15 cellular contexts compared by ENCODE assay signal in the genomic region with DNA sequence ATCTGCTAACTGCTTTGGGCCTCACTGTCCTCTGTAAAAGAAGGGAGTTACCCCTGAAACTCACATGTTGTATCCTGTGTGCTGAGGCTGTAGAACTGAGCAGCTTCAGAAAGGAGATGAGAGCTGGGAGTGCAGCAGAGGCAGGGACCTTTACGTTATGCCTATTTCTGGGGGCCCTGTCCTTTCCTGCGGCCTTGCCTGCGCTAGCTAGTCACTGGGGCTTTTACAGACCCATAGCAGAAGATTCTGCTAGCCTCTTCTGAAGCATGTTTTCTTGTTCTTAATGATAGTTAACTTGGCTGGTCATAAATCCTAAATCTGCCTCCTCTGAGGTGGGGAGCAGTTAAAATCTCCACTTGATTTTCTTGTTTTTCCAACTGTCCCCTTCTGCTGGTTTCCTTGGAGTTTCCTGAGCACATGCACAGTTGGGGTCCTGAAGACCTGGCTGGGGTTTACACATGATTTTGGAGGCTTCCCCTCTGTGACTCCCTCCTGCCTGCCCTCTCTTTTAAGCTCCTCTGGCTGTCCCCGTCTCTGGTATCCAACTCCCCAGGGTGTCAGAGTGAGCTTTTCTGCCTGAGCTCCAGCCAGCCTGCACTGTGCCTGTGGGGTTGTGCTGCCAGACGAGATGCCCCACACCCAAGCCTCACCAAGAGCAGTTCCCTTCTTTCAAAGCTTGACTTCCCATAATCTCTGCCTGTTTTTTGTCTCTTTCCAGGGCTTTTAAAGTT.
DNase-seq lines count a peak whose midpoint lies in the region; ATAC-seq, FAIRE-seq and TF ChIP-seq lines count a peak whose summit lies in the region.
"Had no signal": no experiment of that assay in that cellular context is flagged by ENCODE, and none has a peak within 500 bp of the region (broad histone marks: within the 10 kb centered on the region; RNA-seq: fewer than 3 reads in every experiment).

No MANE protein-coding gene starts in this region.

- CTCF ChIA-PET in HEK293T (lab: Yijun Ruan, JAX), result no interaction called here
- CTCF ChIA-PET in Panc1 (lab: Charles Lee), result interaction anchor here (0.6 kb wide), 1 partner anchor 105 kb away, joined by 4 read pairs; no protein-coding TSS in a partner anchor

- ATAC-seq in Panc1, result peak; percentile 67
- ATAC-seq: foreskin keratinocyte, psoas muscle had no signal

- intact Hi-C loops in Panc1 (cut with micrococcal nuclease; ENCODE audit: unreplicated experiment), result no loop called here

- no peak for TF ChIP-seq POLR2A in H54 (IDR thresholded peaks at IDR 0.05; ENCODE audit: low read depth, low read length)

- in situ Hi-C loops in Panc1 (cut with HindIII; ENCODE audit: low pct_unique_long_range_greater_than_20kb, low sequenced_read_pairs), result no loop called here

- H4K20me1 ChIP-seq in BLaER1 treated with 17β-estradiol and CSF1 and Interleukin-3, amounts not matched to agents 10 nM and 100 nM, result no peaks in the 10 kb centered on the region

- peak overlapping the region; percentile 35 to 66 (median 55) for H3K4me2 ChIP-seq in BLaER1 treated with 17β-estradiol and CSF1 and Interleukin-3, amounts not matched to agents 10 nM and 100 nM

- no peak for TF ChIP-seq CTCF in Panc1 (IDR thresholded peaks at IDR 0.05)

- POLR2A ChIA-PET in HEK293T (lab: Yijun Ruan, JAX) (interaction anchor here (1.0 to 1.5 kb wide), 2 partner anchors 11 to 77 kb away, joined by 3 to 4 read pairs; no protein-coding TSS in a partner anchor), Panc1 (lab: Charles Lee) (no interaction called here)

- DNase-seq in HEK293T (ENCODE audit: extremely low spot score) (peak; percentile 51), Panc1 (ENCODE audit: low read depth, low spot score) (no peak), iPS-NIHi7 (ENCODE audit: extremely low spot score) (peak; percentile 25), hippocampal formation (lab: John Stamatoyannopoulos, UW) (no peak), NCI-H446 treated with DMSO at 0.1 percent for 48 hours (lab: John Stamatoyannopoulos, UW) (no peak), H54 (ENCODE audit: insufficient read length, low spot score) (no peak)
- DNase-seq in stimulated activated CD4-positive, alpha-beta T cell treated with anti-CD3 and anti-CD28 coated beads, Interleukin-12 subunit alpha, Interleukin-12 subunit beta, amount 100 ng/mL, for 4 hours, result no peak
- DNase-seq: activated naive CD4-positive, alpha-beta T cell treated with anti-CD3 and anti-CD28 coated beads, Interleukin-2, amount 10 ng/mL, durations not matched to agents 7 days and 5 days; foreskin keratinocyte; HCEC 1CT; kidney; psoas muscle; stimulated activated CD4-positive, alpha-beta T cell treated with anti-CD3 and anti-CD28 coated beads, Interleukin-15, amount 100 ng/mL, for 24 hours had no signal

- H3K27me3 ChIP-seq in BLaER1 treated with 17β-estradiol and CSF1 and Interleukin-3, amounts not matched to agents 10 nM and 100 nM, result peaks cover 0 to 4% (median 0%) of the 10 kb centered on the region in 11 experiments; a peak in 1 of 22 replicates
- H3K27me3 ChIP-seq in Panc1 (ENCODE audit: control insufficient read depth, insufficient read depth, low read length), result no peaks in the 10 kb centered on the region
- H3K27me3 ChIP-seq: breast epithelium, foreskin keratinocyte had no signal

- H3K27ac ChIP-seq in BLaER1 treated with 17β-estradiol and CSF1 and Interleukin-3, amounts not matched to agents 10 nM and 100 nM, result peak overlapping the region in 8 of 11 experiments; percentile 4 to 66 (median 44); a peak in 11 of 22 replicates
- peak overlapping the region; percentile 99 for H3K27ac ChIP-seq in Panc1 (ENCODE audit: low read length)
- H3K27ac ChIP-seq: breast epithelium, foreskin keratinocyte, psoas muscle had no signal

- no peak overlapping the region for H3K4me3 ChIP-seq in BLaER1 treated with 17β-estradiol and CSF1 and Interleukin-3, amounts not matched to agents 10 nM and 100 nM
- H3K4me3 ChIP-seq in Panc1 (ENCODE audit: low read depth in 2 of 2, low read length in 2 of 2), result peak overlapping the region in 1 of 2 experiments; percentile 25; a peak in 1 of 4 replicates
- H3K4me3 ChIP-seq: breast epithelium, psoas muscle had no signal

- H3K9me3 ChIP-seq in BLaER1 treated with 17β-estradiol and CSF1 and Interleukin-3, amounts not matched to agents 10 nM and 100 nM (replicated peaks in 1 of 11), result peaks cover 0 to 9% (median 4%) of the 10 kb centered on the region in 11 experiments; a peak in 6 of 22 replicates
- no peaks in the 10 kb centered on the region for H3K9me3 ChIP-seq in Panc1 (ENCODE audit: control insufficient read depth, insufficient read depth, low read depth, low read length)
- H3K9me3 ChIP-seq: breast epithelium, psoas muscle had no signal

- H3K4me1 ChIP-seq in BLaER1 treated with 17β-estradiol and CSF1 and Interleukin-3, amounts not matched to agents 10 nM and 100 nM, result peaks cover 20 to 70% (median 37%) of the 10 kb centered on the region in 10 experiments
- peaks cover 83% of the 10 kb centered on the region for H3K4me1 ChIP-seq in Panc1 (ENCODE audit: control insufficient read depth, insufficient read depth, low read length)
- H3K4me1 ChIP-seq: breast epithelium, psoas muscle had no signal

- no peaks in the 10 kb centered on the region for H3K36me3 ChIP-seq in BLaER1 treated with 17β-estradiol and CSF1 and Interleukin-3, amounts not matched to agents 10 nM and 100 nM
- no peaks in the 10 kb centered on the region for H3K36me3 ChIP-seq in Panc1 (ENCODE audit: control insufficient read depth, insufficient read depth, low read length)
- H3K36me3 ChIP-seq: breast epithelium had no signal

- peak overlapping the region in 7 of 11 experiments; percentile 9 to 55 (median 32); a peak in 9 of 22 replicates for H3K9ac ChIP-seq in BLaER1 treated with 17β-estradiol and CSF1 and Interleukin-3, amounts not matched to agents 10 nM and 100 nM

- BruUV-seq in Panc1 (replicated peaks; lab: Mats Ljungman, UMichigan), result no TSS peak

- no peak for FAIRE-seq in H54 (lab: Jason Lieb, UNC)
- FAIRE-seq: kidney had no signal

TF ChIP-seq in HEK293T, 16 proteins besides CTCF, POLR2A, EP300 and RAD21:
- TF ChIP-seq SP1 (IDR thresholded peaks at IDR 0.05) (no peak), ELF4 (IDR thresholded peaks at IDR 0.05) (no peak), ZNF384 (IDR thresholded peaks at IDR 0.05) (no peak), ARNT (IDR thresholded peaks at IDR 0.05) (no peak)

Comparison
In these comparisons a context has a peak if more than half of its experiments do, and no peak if none do; other contexts are left out.
1. DNase-seq: peak in HEK293T (single experiment) and iPS-NIHi7 (single experiment); none in Panc1 (single experiment), stimulated activated CD4-positive, alpha-beta T cell treated with anti-CD3 and anti-CD28 coated beads, Interleukin-12 subunit alpha, Interleukin-12 subunit beta, amount 100 ng/mL, for 4 hours (single experiment), hippocampal formation (0 of 2), NCI-H446 treated with DMSO at 0.1 percent for 48 hours (single experiment) and H54 (single experiment).